In genomic region chr2:215664847-215665525, GRCh38 we compare ENCODE assay signal across 8 cellular contexts.
DNase-seq lines count a peak whose midpoint lies in the region; ATAC-seq, FAIRE-seq and TF ChIP-seq lines count a peak whose summit lies in the region.

No MANE protein-coding gene starts in this region.

- no peak for FAIRE-seq in A549 (lab: Jason Lieb, UNC)

- in situ Hi-C loops in mammary epithelial cell (cut with MboI; ENCODE audit: low sequenced_read_pairs in 2 of 2) = no loop called here

- H3K9ac ChIP-seq in mammary epithelial cell (ENCODE audit: insufficient read depth, low read length) = no peak overlapping the region
- H3K9ac ChIP-seq in rectal smooth muscle tissue (ENCODE audit: low read length) = no peak overlapping the region

- H3K27ac ChIP-seq in A549 (peak overlapping the region; percentile 53 to 71), mammary epithelial cell (ENCODE audit: insufficient read depth, low read depth, low read length) (peak overlapping the region; percentile 76), rectal smooth muscle tissue (ENCODE audit: low read depth, low read length) (peak overlapping the region; percentile 43)

- no peaks in the 10 kb centered on the region for H3K79me2 ChIP-seq in mammary epithelial cell (ENCODE audit: insufficient read depth, low read length)

- H3K9me3 ChIP-seq in A549 (no peaks in the 10 kb centered on the region), mammary epithelial cell (replicated peaks; ENCODE audit: insufficient read depth, low read length) (no peaks in the 10 kb centered on the region)

- POLR2A ChIA-PET in A549 (lab: Yijun Ruan, JAX) = no interaction called here

- 57% methylated on average over 3 of the region's 3 CpGs for WGBS in A549 (ENCODE audit: missing lambda C conversion rate)
- 67% methylated on average over 3 of the region's 3 CpGs for WGBS in mammary epithelial cell (ENCODE audit: low coverage, missing lambda C conversion rate)

- peak overlapping the region; percentile 5 for H2AFZ ChIP-seq in mammary epithelial cell (ENCODE audit: low read depth, low read length)

- H3K4me3 ChIP-seq in A549 = no peak overlapping the region
- H3K4me3 ChIP-seq in mammary epithelial cell (replicated peaks in 1 of 3; ENCODE audit: insufficient read depth in 1 of 3, low read depth in 2 of 3, low read length in 3 of 3) = no peak overlapping the region
- H3K4me3 ChIP-seq in rectal smooth muscle tissue (ENCODE audit: low read length) = no peak overlapping the region

- ATAC-seq in A549 = peak; percentile 56 to 79; a peak in 4 of 6 replicates
- peak; percentile 82 for ATAC-seq in GM18909 (IDR thresholded peaks at IDR 0.05; ENCODE audit: poor library complexity, unreplicated experiment)

- TF ChIP-seq CTCF in A549 (IDR thresholded peaks at IDR 0.05) (no peak), mammary epithelial cell (conservative IDR thresholded peaks at IDR 0.05 in 1 of 2, IDR thresholded peaks at IDR 0.05 in 1 of 2; ENCODE audit: extremely low read depth in 1 of 2, insufficient read depth in 1 of 2, low read depth in 1 of 2, low read length in 2 of 2) (no peak)

- H3K4me1 ChIP-seq in A549 = peaks cover 15% of the 10 kb centered on the region
- peaks cover 49% of the 10 kb centered on the region for H3K4me1 ChIP-seq in mammary epithelial cell (ENCODE audit: insufficient read depth, low read length)
- H3K4me1 ChIP-seq in rectal smooth muscle tissue (ENCODE audit: control insufficient read depth, insufficient read depth, low read length) = peaks cover 25% of the 10 kb centered on the region

- DNase-seq in A549 (ENCODE audit: low read depth in 1 of 2, low spot score in 1 of 2) (peak; percentile 51 to 63), HPDE6-E6E7 (ENCODE audit: extremely low spot score) (peak; percentile 87), mammary epithelial cell (peak; percentile 96), activated gamma-delta T cell (lab: John Stamatoyannopoulos, UW) (no peak), germinal center (ENCODE audit: low spot score) (no peak)
- no peak for DNase-seq in activated T-cell treated with anti-CD3 and anti-CD28 coated beads, Interleukin-2, amount 50 U/mL, for 48 hours

- H4K20me1 ChIP-seq in mammary epithelial cell (ENCODE audit: insufficient read depth, low read length) = no peaks in the 10 kb centered on the region

- dilution Hi-C loops in mammary epithelial cell (cut with HindIII; ENCODE audit: low sequenced_read_pairs) = no loop called here

- no peak for TF ChIP-seq POLR2A in A549 (IDR thresholded peaks at IDR 0.05; ENCODE audit: low read length)

- H3K36me3 ChIP-seq in mammary epithelial cell (ENCODE audit: insufficient read depth, low read length) (no peaks in the 10 kb centered on the region), rectal smooth muscle tissue (ENCODE audit: control insufficient read depth, insufficient read depth, low read length) (no peaks in the 10 kb centered on the region)

- H3K4me2 ChIP-seq in A549 (peak overlapping the region; percentile 40), mammary epithelial cell (ENCODE audit: insufficient read depth, low read depth, low read length) (peak overlapping the region; percentile 13)

- intact Hi-C loops in mammary epithelial cell (cut with micrococcal nuclease) = loop anchor here (5.0 to 10.0 kb wide), 3 partner anchors 162 to 257 kb away; partner anchors contain the start of gene FN1

- BruUV-seq in mammary epithelial cell (replicated peaks; lab: Mats Ljungman, UMichigan) = no TSS peak

- no peak for TF ChIP-seq RAD21 in A549 (conservative IDR thresholded peaks at IDR 0.05 in 1 of 2, IDR thresholded peaks at IDR 0.05 in 1 of 2)

- no peak for TF ChIP-seq EP300 in A549 (IDR thresholded peaks at IDR 0.05)

- CTCF ChIA-PET in A549 (lab: Yijun Ruan, JAX) = interaction anchor here (1.2 kb wide), 1 partner anchor 167 kb away, joined by 4 read pairs; no protein-coding TSS in a partner anchor
- CTCF ChIA-PET in mammary epithelial cell (lab: Charles Lee; ENCODE audit: low non-redundant PET) = no interaction called here

- H3K27me3 ChIP-seq in mammary epithelial cell (ENCODE audit: insufficient read depth, low read length) (no peaks in the 10 kb centered on the region), rectal smooth muscle tissue (ENCODE audit: control insufficient read depth, insufficient read depth, low read length) (no peaks in the 10 kb centered on the region)

TF ChIP-seq in A549, 52 proteins besides CTCF, POLR2A, EP300 and RAD21:
- TF ChIP-seq MAX (IDR thresholded peaks at IDR 0.05) (no peak), HES2 (IDR thresholded peaks at IDR 0.05) (no peak), TP53 (CRISPR knock-in tag; IDR thresholded peaks at IDR 0.05) (no peak), MAFK (IDR thresholded peaks at IDR 0.05; ENCODE audit: partially characterized antibody) (no peak), CHD2 (IDR thresholded peaks at IDR 0.05; ENCODE audit: low read length, partially characterized antibody) (no peak), MYC (IDR thresholded peaks at IDR 0.05; ENCODE audit: borderline replicate concordance, low read length) (no peak), ZNF302 (CRISPR knock-in tag; IDR thresholded peaks at IDR 0.05) (no peak), JUNB (IDR thresholded peaks at IDR 0.05) (peak; percentile 28; the same call in 1 of the 2 replicates), KDM5A (IDR thresholded peaks at IDR 0.05) (no peak), HEYL (CRISPR knock-in tag; IDR thresholded peaks at IDR 0.05) (no peak), FOSL2 (IDR thresholded peaks at IDR 0.05) (peak; percentile 39; the same call in 1 of the 2 replicates), FOSL2 (CRISPR knock-in tag; IDR thresholded peaks at IDR 0.05) (peak; percentile 77), RCOR1 (IDR thresholded peaks at IDR 0.05; ENCODE audit: low read depth, low read length) (no peak), ELK1 (IDR thresholded peaks at IDR 0.05; ENCODE audit: low read depth, low read length) (no peak), EHMT2 (IDR thresholded peaks at IDR 0.05; ENCODE audit: low read depth) (no peak), KDM1A (IDR thresholded peaks at IDR 0.05; ENCODE audit: low read depth) (no peak), NR3C1 (IDR thresholded peaks at IDR 0.05) (no peak), RFX5 (IDR thresholded peaks at IDR 0.05) (no peak)

Comparison
In these comparisons a context has a peak if more than half of its experiments do, and no peak if none do; other contexts are left out.
1. DNase-seq: peak in A549 (2 of 2), HPDE6-E6E7 (single experiment) and mammary epithelial cell (single experiment); none in activated T-cell treated with anti-CD3 and anti-CD28 coated beads, Interleukin-2, amount 50 U/mL, for 48 hours (0 of 2), activated gamma-delta T cell (single experiment) and germinal center (single experiment).
2. Peak in every context shown above with its lines, with median percentiles within 50 percentile points of each other: H3K27ac ChIP-seq.